In the genomic region with DNA sequence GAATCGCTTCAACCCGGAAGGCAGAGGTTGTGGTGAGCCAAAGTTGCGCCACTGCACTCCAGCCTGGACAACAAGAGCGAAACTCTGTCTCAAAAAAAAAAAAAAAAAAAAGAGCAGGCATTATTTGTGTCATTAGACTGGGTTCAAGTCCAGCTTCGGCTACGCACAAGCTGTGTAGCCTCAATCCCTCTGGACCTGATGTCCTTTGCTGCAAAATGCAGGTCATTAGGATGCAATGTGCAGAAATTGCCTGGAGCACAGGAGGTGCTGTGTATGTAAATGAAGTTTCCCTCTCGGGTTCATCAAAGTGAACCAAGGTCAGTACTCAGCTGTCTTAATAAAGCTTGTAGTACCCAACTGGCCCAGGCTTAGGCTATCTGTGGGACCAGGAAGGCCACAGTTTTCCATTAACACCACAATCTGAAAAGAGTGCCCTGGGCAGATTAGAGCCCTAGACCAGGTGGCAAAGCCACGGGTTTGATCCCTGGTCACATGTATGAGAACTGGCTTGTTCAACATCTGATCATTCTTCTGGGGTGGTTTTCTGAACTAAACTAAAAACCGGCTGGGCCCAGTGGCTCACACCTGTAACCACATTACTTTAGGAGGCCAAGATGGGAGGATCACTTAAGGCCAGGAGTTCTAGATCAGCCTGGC, we compare ENCODE assay signal across 1 cellular context.
A peak's percentile ranks its signal among the peaks of the same experiment; 100 is the strongest.
TF ChIP-seq lines count a peak whose summit lies in the region.

No MANE protein-coding gene starts in this region.

TF ChIP-seq in HepG2, 621 proteins besides CTCF, POLR2A, EP300 and RAD21 (continued from another document and continues in another):
- TF ChIP-seq, protein P1, sequence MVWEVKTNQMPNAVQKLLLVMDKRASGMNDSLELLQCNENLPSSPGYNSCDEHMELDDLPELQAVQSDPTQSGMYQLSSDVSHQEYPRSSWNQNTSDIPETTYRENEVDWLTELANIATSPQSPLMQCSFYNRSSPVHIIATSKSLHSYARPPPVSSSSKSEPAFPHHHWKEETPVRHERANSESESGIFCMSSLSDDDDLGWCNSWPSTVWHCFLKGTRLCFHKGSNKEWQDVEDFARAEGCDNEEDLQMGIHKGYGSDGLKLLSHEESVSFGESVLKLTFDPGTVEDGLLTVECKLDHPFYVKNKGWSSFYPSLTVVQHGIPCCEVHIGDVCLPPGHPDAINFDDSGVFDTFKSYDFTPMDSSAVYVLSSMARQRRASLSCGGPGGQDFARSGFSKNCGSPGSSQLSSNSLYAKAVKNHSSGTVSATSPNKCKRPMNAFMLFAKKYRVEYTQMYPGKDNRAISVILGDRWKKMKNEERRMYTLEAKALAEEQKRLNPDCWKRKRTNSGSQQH (CRISPR knock-in tag; IDR thresholded peaks at IDR 0.05; ENCODE audit: low read depth), result peak; percentile 24; the same call in 1 of the 2 replicates
- no peak for TF ChIP-seq FOXA3 (CRISPR knock-in tag; IDR thresholded peaks at IDR 0.05)
- 0 out of 2 replicates have a peak, but pooled peaks have one; percentile 9 for TF ChIP-seq MYC (CRISPR knock-in tag; IDR thresholded peaks at IDR 0.05; ENCODE audit: borderline replicate concordance)
- peak; percentile 84; the same call in 1 of the 2 replicates for TF ChIP-seq ZNF362 (CRISPR knock-in tag; IDR thresholded peaks at IDR 0.05; ENCODE audit: borderline replicate concordance)
- TF ChIP-seq ZBTB7A (CRISPR knock-in tag; IDR thresholded peaks at IDR 0.05), result 0 out of 2 replicates have a peak, but pooled peaks have one; percentile 42
- peak; percentile 20; the same call in 1 of the 2 replicates for TF ChIP-seq KDM5B (CRISPR knock-in tag; IDR thresholded peaks at IDR 0.05; ENCODE audit: borderline replicate concordance)
- TF ChIP-seq, protein P2, sequence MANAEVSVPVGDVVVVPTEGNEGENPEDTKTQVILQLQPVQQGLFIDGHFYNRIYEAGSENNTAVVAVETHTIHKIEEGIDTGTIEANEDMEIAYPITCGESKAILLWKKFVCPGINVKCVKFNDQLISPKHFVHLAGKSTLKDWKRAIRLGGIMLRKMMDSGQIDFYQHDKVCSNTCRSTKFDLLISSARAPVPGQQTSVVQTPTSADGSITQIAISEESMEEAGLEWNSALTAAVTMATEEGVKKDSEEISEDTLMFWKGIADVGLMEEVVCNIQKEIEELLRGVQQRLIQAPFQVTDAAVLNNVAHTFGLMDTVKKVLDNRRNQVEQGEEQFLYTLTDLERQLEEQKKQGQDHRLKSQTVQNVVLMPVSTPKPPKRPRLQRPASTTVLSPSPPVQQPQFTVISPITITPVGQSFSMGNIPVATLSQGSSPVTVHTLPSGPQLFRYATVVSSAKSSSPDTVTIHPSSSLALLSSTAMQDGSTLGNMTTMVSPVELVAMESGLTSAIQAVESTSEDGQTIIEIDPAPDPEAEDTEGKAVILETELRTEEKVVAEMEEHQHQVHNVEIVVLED (CRISPR knock-in tag; IDR thresholded peaks at IDR 0.05; ENCODE audit: borderline replicate concordance), result no peak
- 0 out of 2 replicates have a peak, but pooled peaks have one; percentile 17 for TF ChIP-seq MNT (IDR thresholded peaks at IDR 0.05)
- no peak for TF ChIP-seq NFE2L2 (IDR thresholded peaks at IDR 0.05; ENCODE audit: low read length)
- 0 out of 2 replicates have a peak, but pooled peaks have one; percentile 9 for TF ChIP-seq KLF6 (CRISPR knock-in tag; IDR thresholded peaks at IDR 0.05)
- TF ChIP-seq, protein P3, sequence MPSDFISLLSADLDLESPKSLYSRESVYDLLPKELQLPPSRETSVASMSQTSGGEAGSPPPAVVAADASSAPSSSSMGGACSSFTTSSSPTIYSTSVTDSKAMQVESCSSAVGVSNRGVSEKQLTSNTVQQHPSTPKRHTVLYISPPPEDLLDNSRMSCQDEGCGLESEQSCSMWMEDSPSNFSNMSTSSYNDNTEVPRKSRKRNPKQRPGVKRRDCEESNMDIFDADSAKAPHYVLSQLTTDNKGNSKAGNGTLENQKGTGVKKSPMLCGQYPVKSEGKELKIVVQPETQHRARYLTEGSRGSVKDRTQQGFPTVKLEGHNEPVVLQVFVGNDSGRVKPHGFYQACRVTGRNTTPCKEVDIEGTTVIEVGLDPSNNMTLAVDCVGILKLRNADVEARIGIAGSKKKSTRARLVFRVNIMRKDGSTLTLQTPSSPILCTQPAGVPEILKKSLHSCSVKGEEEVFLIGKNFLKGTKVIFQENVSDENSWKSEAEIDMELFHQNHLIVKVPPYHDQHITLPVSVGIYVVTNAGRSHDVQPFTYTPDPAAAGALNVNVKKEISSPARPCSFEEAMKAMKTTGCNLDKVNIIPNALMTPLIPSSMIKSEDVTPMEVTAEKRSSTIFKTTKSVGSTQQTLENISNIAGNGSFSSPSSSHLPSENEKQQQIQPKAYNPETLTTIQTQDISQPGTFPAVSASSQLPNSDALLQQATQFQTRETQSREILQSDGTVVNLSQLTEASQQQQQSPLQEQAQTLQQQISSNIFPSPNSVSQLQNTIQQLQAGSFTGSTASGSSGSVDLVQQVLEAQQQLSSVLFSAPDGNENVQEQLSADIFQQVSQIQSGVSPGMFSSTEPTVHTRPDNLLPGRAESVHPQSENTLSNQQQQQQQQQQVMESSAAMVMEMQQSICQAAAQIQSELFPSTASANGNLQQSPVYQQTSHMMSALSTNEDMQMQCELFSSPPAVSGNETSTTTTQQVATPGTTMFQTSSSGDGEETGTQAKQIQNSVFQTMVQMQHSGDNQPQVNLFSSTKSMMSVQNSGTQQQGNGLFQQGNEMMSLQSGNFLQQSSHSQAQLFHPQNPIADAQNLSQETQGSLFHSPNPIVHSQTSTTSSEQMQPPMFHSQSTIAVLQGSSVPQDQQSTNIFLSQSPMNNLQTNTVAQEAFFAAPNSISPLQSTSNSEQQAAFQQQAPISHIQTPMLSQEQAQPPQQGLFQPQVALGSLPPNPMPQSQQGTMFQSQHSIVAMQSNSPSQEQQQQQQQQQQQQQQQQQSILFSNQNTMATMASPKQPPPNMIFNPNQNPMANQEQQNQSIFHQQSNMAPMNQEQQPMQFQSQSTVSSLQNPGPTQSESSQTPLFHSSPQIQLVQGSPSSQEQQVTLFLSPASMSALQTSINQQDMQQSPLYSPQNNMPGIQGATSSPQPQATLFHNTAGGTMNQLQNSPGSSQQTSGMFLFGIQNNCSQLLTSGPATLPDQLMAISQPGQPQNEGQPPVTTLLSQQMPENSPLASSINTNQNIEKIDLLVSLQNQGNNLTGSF (CRISPR knock-in tag; IDR thresholded peaks at IDR 0.05), result 0 out of 2 replicates have a peak, but pooled peaks have one; percentile 33
- TF ChIP-seq ZFP37 (CRISPR knock-in tag; IDR thresholded peaks at IDR 0.05; ENCODE audit: borderline replicate concordance), result 0 out of 2 replicates have a peak, but pooled peaks have one; percentile 55
- 0 out of 2 replicates have a peak, but pooled peaks have one; percentile 2 for TF ChIP-seq KLF11 (CRISPR knock-in tag; IDR thresholded peaks at IDR 0.05)
- TF ChIP-seq TCF7 (IDR thresholded peaks at IDR 0.05; ENCODE audit: low read depth), result 0 out of 2 replicates have a peak, but pooled peaks have one; percentile 5
- TF ChIP-seq RCOR2 (CRISPR knock-in tag; IDR thresholded peaks at IDR 0.05), result 0 out of 2 replicates have a peak, but pooled peaks have one; percentile 44
- TF ChIP-seq ELF1 (CRISPR knock-in tag; IDR thresholded peaks at IDR 0.05), result peak; percentile 48; the same call in 1 of the 2 replicates
- peak in 1 of 2 experiments; percentile 7; a peak in 1 of 4 replicates for TF ChIP-seq NR2F1 (CRISPR knock-in tag; IDR thresholded peaks at IDR 0.05)
- 0 out of 2 replicates have a peak, but pooled peaks have one; percentile 25 for TF ChIP-seq SP2 (CRISPR knock-in tag; IDR thresholded peaks at IDR 0.05)
- TF ChIP-seq ZSCAN30 (CRISPR knock-in tag; IDR thresholded peaks at IDR 0.05), result 0 out of 2 replicates have a peak, but pooled peaks have one; percentile 7
- TF ChIP-seq HMG20B (CRISPR knock-in tag; conservative IDR thresholded peaks at IDR 0.05), result 0 out of 2 replicates have a peak, but pooled peaks have one; percentile 42
- peak; percentile 13; the same call in 1 of the 2 replicates for TF ChIP-seq ZGPAT (CRISPR knock-in tag; IDR thresholded peaks at IDR 0.05)
- TF ChIP-seq SNAPC4 (CRISPR knock-in tag; IDR thresholded peaks at IDR 0.05), result 0 out of 2 replicates have a peak, but pooled peaks have one; percentile 71
- 0 out of 2 replicates have a peak, but pooled peaks have one; percentile 3 for TF ChIP-seq HOXD1 (CRISPR knock-in tag; IDR thresholded peaks at IDR 0.05)
- 0 out of 2 replicates have a peak, but pooled peaks have one; percentile 54 for TF ChIP-seq EEA1 (CRISPR knock-in tag; IDR thresholded peaks at IDR 0.05; ENCODE audit: borderline replicate concordance)
- TF ChIP-seq ZNF317 (CRISPR knock-in tag; IDR thresholded peaks at IDR 0.05), result no peak
- TF ChIP-seq MAFG (CRISPR knock-in tag; IDR thresholded peaks at IDR 0.05), result no peak
- TF ChIP-seq ZNF335 (CRISPR knock-in tag; IDR thresholded peaks at IDR 0.05), result no peak
- no peak for TF ChIP-seq TSC22D2 (CRISPR knock-in tag; IDR thresholded peaks at IDR 0.05; ENCODE audit: borderline replicate concordance)
- 0 out of 2 replicates have a peak, but pooled peaks have one; percentile 68 for TF ChIP-seq BRD4 (CRISPR knock-in tag; IDR thresholded peaks at IDR 0.05)
- peak; percentile 85; the same call in 1 of the 2 replicates for TF ChIP-seq SSRP1 (CRISPR knock-in tag; IDR thresholded peaks at IDR 0.05)
- TF ChIP-seq ZNF124 (CRISPR knock-in tag; IDR thresholded peaks at IDR 0.05), result 0 out of 2 replicates have a peak, but pooled peaks have one; percentile 2
